ENCODE assay signal across 16 cellular contexts in the genomic region with DNA sequence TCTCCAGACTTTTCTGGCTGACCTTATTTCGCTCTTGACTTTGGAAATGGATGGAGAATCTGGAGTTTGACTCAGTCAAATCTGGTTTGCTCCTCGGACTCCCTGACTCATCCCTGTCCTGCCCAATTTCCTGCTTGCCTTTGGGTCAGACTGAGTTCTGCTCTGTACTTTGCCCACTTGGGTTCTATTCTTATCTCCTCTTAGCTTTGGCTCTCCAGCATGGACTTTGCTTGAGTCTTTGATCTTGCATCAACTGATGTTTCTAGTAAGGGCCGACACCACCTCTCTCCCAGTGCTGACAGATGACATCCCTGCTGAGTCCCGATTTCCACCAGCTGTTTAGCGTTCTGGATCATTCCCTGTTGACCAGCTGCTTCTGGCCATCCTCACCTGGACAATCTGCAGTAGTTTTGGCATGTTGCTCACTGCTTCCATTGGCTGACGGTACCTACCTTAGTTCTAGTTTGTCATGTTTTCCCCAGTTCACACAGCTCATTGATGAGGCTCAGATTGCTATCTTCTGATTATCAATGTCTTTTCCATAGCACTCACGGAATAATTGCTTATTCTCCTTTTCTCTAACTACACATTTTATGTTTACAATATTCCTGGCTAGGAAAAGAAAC.
DNase-seq lines count a peak whose midpoint lies in the region; ATAC-seq and TF ChIP-seq lines count a peak whose summit lies in the region.
"Had no signal": no experiment of that assay in that cellular context is flagged by ENCODE, and none has a peak within 500 bp of the region (broad histone marks: within the 10 kb centered on the region; RNA-seq: fewer than 3 reads in every experiment).

No MANE protein-coding gene starts in this region.

- peak overlapping the region; percentile 97 for H3K4ac ChIP-seq in IMR-90 (ENCODE audit: low read depth, low read length)

- H3K56ac ChIP-seq in IMR-90 (ENCODE audit: extremely low read depth, insufficient read depth, low read length) = peak overlapping the region; percentile 79

- DNase-seq in A172 (ENCODE audit: low spot score) = peak; percentile 8
- peak; percentile 65 for DNase-seq in IMR-90
- DNase-seq in epithelial cell of esophagus (ENCODE audit: low read depth) = peak; percentile 2
- no peak for DNase-seq in activated T-cell treated with anti-CD3 and anti-CD28 coated beads, Interleukin-2, amount 50 U/mL, for 48 hours
- no peak for DNase-seq in stimulated activated CD4-positive, alpha-beta T cell treated with anti-CD3 and anti-CD28 coated beads, Interleukin-4, amount 100 ng/mL, for 4 hours
- DNase-seq in globus pallidus (ENCODE audit: low spot score) = no peak
- DNase-seq: activated CD4-positive, alpha-beta T cell treated with anti-CD3 and anti-CD28 coated beads for 4 hours; Calu3; natural killer cell; NCI-H1930; Peyer's patch had no signal

- H4K5ac ChIP-seq in IMR-90 (ENCODE audit: low read depth, low read length) = peak overlapping the region; percentile 44

- peak overlapping the region; percentile 92 for H2BK15ac ChIP-seq in IMR-90 (ENCODE audit: low read depth, low read length)

- peak overlapping the region; percentile 29; the same call in 1 of the 2 replicates for H3K9ac ChIP-seq in IMR-90 (ENCODE audit: low read depth, low read length)

- peak overlapping the region; percentile 70 for H2AK9ac ChIP-seq in IMR-90 (replicated peaks; ENCODE audit: low read depth, low read length, poor library complexity)

- peaks cover 12% of the 10 kb centered on the region for H3K4me1 ChIP-seq in IMR-90 (ENCODE audit: control insufficient read depth, insufficient read depth, low read length)
- H3K4me1 ChIP-seq: body of pancreas had no signal

- peaks cover 32% of the 10 kb centered on the region for H3K4me1 Mint-ChIP-seq in nephron
- H3K4me1 Mint-ChIP-seq: natural killer cell had no signal

- H3K4me3 ChIP-seq in IMR-90 (ENCODE audit: insufficient read depth, low read depth, low read length) (peak overlapping the region; percentile 1; the same call in 1 of the 2 replicates), epithelial cell of esophagus (ENCODE audit: low read length) (no peak overlapping the region)
- H3K4me3 ChIP-seq: body of pancreas, Peyer's patch had no signal

- H3K14ac ChIP-seq in IMR-90 (replicated peaks; ENCODE audit: low read depth, low read length) = peak overlapping the region; percentile 93

- peak overlapping the region; percentile 90 to 93 for H4K8ac ChIP-seq in IMR-90 (ENCODE audit: low read depth in 2 of 2, low read length in 2 of 2)

- no peaks in the 10 kb centered on the region for H3K27me3 Mint-ChIP-seq in nephron (ENCODE audit: low read depth)
- H3K27me3 Mint-ChIP-seq: stimulated activated naive CD8-positive, alpha-beta T cell treated with anti-CD3 and anti-CD28 coated beads, Interleukin-15, Interleukin-2, amounts not matched to agents 100 ng/mL and 50 ng/mL, for 24 hours had no signal

- H3K36me3 Mint-ChIP-seq in nephron (ENCODE audit: low read depth) = no peaks in the 10 kb centered on the region
- H3K36me3 Mint-ChIP-seq: natural killer cell had no signal

- no peaks in the 10 kb centered on the region for H3K9me3 ChIP-seq in IMR-90 (ENCODE audit: control insufficient read depth, insufficient read depth, low read length)
- H3K9me3 ChIP-seq: body of pancreas, Peyer's patch had no signal

- H3K9me1 ChIP-seq in IMR-90 (ENCODE audit: insufficient read depth, low read length) = peaks cover 9% of the 10 kb centered on the region

- H2BK5ac ChIP-seq in IMR-90 (ENCODE audit: low read depth, low read length, poor library complexity, severe bottlenecking) = peak overlapping the region; percentile 93

- H2BK120ac ChIP-seq in IMR-90 (ENCODE audit: low read depth, low read length) = peak overlapping the region; percentile 97

- peak overlapping the region; percentile 94 for H2AK5ac ChIP-seq in IMR-90 (ENCODE audit: low read depth, low read length)

- TF ChIP-seq RAD21 in IMR-90 (IDR thresholded peaks at IDR 0.05; ENCODE audit: low read length) = no peak

- H3K27ac Mint-ChIP-seq in nephron = peak overlapping the region; percentile 93 to 95 (median 94)
- H3K27ac Mint-ChIP-seq: natural killer cell; stimulated activated naive CD8-positive, alpha-beta T cell treated with anti-CD3 and anti-CD28 coated beads, Interleukin-15, Interleukin-2, amounts not matched to agents 100 ng/mL and 50 ng/mL, for 24 hours; T-helper 2 cell treated with Interferon-gamma antibody and Interleukin-4, amounts not matched to agents 5 μg/mL and 100 μg/mL, for 36 hours had no signal

- TF ChIP-seq CTCF in IMR-90 (conservative IDR thresholded peaks at IDR 0.05; ENCODE audit: low read depth, low read length) (no peak), epithelial cell of esophagus (IDR thresholded peaks at IDR 0.05; ENCODE audit: insufficient read depth, low read depth, low read length, missing control alignments) (no peak), nephron (IDR thresholded peaks at IDR 0.05; ENCODE audit: unreplicated experiment in 3 of 3) (no peak)

- H2BK20ac ChIP-seq in IMR-90 (ENCODE audit: low read depth, low read length) = peak overlapping the region; percentile 96

- 0% methylated on average over 4 of the region's 7 CpGs; no CpG with 5 or more reads in 1 of the 2 experiments for WGBS in IMR-90 (ENCODE audit: extremely low coverage in 2 of 2, insufficient read length in 1 of 2), 2 experiments

- in situ Hi-C loops in IMR-90 (cut with MboI; ENCODE audit: low sequenced_read_pairs) = no loop called here

- H2AFZ ChIP-seq in IMR-90 (replicated peaks; ENCODE audit: low read length, poor library complexity) = peak overlapping the region; percentile 73

- no peaks in the 10 kb centered on the region for H3K36me3 ChIP-seq in IMR-90 (ENCODE audit: control insufficient read depth, insufficient read depth, low read length)
- H3K36me3 ChIP-seq: Peyer's patch had no signal

- H3K27me3 ChIP-seq in IMR-90 (ENCODE audit: control insufficient read depth, insufficient read depth, low read length) = no peaks in the 10 kb centered on the region
- H3K27me3 ChIP-seq: body of pancreas, Peyer's patch had no signal

- TSS peak; percentile 95 for BruUV-seq in IMR-90 (replicated peaks; lab: Mats Ljungman, UMichigan)

- dilution Hi-C loops in IMR-90 (cut with HindIII; ENCODE audit: low sequenced_read_pairs, unreplicated experiment) = no loop called here

- CTCF ChIA-PET in IMR-90 (lab: Yijun Ruan, JAX) = interaction anchor here (0.6 kb wide), 1 partner anchor 1366 kb away, joined by 5 read pairs; no protein-coding TSS in a partner anchor

- H3K18ac ChIP-seq in IMR-90 (ENCODE audit: low read depth, low read length) = peak overlapping the region; percentile 84

- peaks cover 0 to 4% of the 10 kb centered on the region in 2 experiments; a peak in 1 of 4 replicates for H3K79me1 ChIP-seq in IMR-90 (ENCODE audit: low read depth in 1 of 2, low read length in 2 of 2)

- peak overlapping the region in 1 of 3 experiments; percentile 13 for H3K4me3 Mint-ChIP-seq in nephron
- H3K4me3 Mint-ChIP-seq: natural killer cell; stimulated activated naive CD8-positive, alpha-beta T cell treated with anti-CD3 and anti-CD28 coated beads, Interleukin-15, Interleukin-2, amounts not matched to agents 100 ng/mL and 50 ng/mL, for 24 hours; T-helper 2 cell treated with Interferon-gamma antibody and Interleukin-4, amounts not matched to agents 5 μg/mL and 100 μg/mL, for 36 hours had no signal

- POLR2A ChIA-PET in IMR-90 (lab: Charles Lee; ENCODE audit: unreplicated experiment) = interaction anchor here (1.1 kb wide), 1 partner anchor 139 kb away, joined by 3 read pairs; no protein-coding TSS in a partner anchor

- no peaks in the 10 kb centered on the region for H4K20me1 ChIP-seq in IMR-90 (ENCODE audit: insufficient read depth, low read length)

- peak overlapping the region; percentile 69 for H3K27ac ChIP-seq in IMR-90 (ENCODE audit: insufficient read depth, low read length)
- H3K27ac ChIP-seq: body of pancreas, Peyer's patch had no signal

- TF ChIP-seq POLR2A in IMR-90 (IDR thresholded peaks at IDR 0.05; ENCODE audit: low read depth, low read length) = peak; percentile 39; the same call in 1 of the 2 replicates

- ATAC-seq in IMR-90 (ENCODE audit: low read depth) (peak; percentile 43), HG03378 (IDR thresholded peaks at IDR 0.05; ENCODE audit: unreplicated experiment) (no peak)
- ATAC-seq: body of pancreas, natural killer cell had no signal

- H3K4me2 ChIP-seq in IMR-90 (ENCODE audit: low read depth, low read length) = peak overlapping the region; percentile 57

- intact Hi-C loops in IMR-90 (cut with micrococcal nuclease) = loop anchor here (10.0 kb wide), 1 partner anchor 1235 kb away; a partner anchor contains a TSS

- H3K23ac ChIP-seq in IMR-90 (ENCODE audit: low read depth, low read length) = peak overlapping the region; percentile 87

- peak overlapping the region; percentile 99 for H4K91ac ChIP-seq in IMR-90 (ENCODE audit: insufficient read depth, low read depth, low read length)

- no peaks in the 10 kb centered on the region for H3K9me3 Mint-ChIP-seq in nephron
- H3K9me3 Mint-ChIP-seq: stimulated activated naive CD8-positive, alpha-beta T cell treated with anti-CD3 and anti-CD28 coated beads, Interleukin-15, Interleukin-2, amounts not matched to agents 100 ng/mL and 50 ng/mL, for 24 hours; T-helper 2 cell treated with Interferon-gamma antibody and Interleukin-4, amounts not matched to agents 5 μg/mL and 100 μg/mL, for 36 hours had no signal

TF ChIP-seq in IMR-90, 13 proteins besides CTCF, POLR2A, EP300 and RAD21 (continues in another document):
- TF ChIP-seq RCOR1 (IDR thresholded peaks at IDR 0.05; ENCODE audit: insufficient replicate concordance, low read length) (no peak), CEBPB (IDR thresholded peaks at IDR 0.05; ENCODE audit: low read depth, low read length) (no peak), NFE2L2 (IDR thresholded peaks at IDR 0.05; ENCODE audit: low read depth, low read length) (no peak)
- TF ChIP-seq, protein P1, sequence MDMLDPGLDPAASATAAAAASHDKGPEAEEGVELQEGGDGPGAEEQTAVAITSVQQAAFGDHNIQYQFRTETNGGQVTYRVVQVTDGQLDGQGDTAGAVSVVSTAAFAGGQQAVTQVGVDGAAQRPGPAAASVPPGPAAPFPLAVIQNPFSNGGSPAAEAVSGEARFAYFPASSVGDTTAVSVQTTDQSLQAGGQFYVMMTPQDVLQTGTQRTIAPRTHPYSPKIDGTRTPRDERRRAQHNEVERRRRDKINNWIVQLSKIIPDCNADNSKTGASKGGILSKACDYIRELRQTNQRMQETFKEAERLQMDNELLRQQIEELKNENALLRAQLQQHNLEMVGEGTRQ (IDR thresholded peaks at IDR 0.05; ENCODE audit: low read depth, low read length) = no peak
- TF ChIP-seq, protein P2, sequence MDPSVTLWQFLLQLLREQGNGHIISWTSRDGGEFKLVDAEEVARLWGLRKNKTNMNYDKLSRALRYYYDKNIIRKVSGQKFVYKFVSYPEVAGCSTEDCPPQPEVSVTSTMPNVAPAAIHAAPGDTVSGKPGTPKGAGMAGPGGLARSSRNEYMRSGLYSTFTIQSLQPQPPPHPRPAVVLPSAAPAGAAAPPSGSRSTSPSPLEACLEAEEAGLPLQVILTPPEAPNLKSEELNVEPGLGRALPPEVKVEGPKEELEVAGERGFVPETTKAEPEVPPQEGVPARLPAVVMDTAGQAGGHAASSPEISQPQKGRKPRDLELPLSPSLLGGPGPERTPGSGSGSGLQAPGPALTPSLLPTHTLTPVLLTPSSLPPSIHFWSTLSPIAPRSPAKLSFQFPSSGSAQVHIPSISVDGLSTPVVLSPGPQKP (IDR thresholded peaks at IDR 0.05; ENCODE audit: borderline replicate concordance, low read depth, low read length) = no peak

Comparison
In these comparisons a context has a peak if more than half of its experiments do, and no peak if none do; other contexts are left out.
1. DNase-seq: peak in A172 (single experiment), IMR-90 (single experiment) and epithelial cell of esophagus (single experiment); none in activated T-cell treated with anti-CD3 and anti-CD28 coated beads, Interleukin-2, amount 50 U/mL, for 48 hours (0 of 2), stimulated activated CD4-positive, alpha-beta T cell treated with anti-CD3 and anti-CD28 coated beads, Interleukin-4, amount 100 ng/mL, for 4 hours (0 of 2) and globus pallidus (single experiment).